ENCODE assay signal across 12 cellular contexts in the genomic region with DNA sequence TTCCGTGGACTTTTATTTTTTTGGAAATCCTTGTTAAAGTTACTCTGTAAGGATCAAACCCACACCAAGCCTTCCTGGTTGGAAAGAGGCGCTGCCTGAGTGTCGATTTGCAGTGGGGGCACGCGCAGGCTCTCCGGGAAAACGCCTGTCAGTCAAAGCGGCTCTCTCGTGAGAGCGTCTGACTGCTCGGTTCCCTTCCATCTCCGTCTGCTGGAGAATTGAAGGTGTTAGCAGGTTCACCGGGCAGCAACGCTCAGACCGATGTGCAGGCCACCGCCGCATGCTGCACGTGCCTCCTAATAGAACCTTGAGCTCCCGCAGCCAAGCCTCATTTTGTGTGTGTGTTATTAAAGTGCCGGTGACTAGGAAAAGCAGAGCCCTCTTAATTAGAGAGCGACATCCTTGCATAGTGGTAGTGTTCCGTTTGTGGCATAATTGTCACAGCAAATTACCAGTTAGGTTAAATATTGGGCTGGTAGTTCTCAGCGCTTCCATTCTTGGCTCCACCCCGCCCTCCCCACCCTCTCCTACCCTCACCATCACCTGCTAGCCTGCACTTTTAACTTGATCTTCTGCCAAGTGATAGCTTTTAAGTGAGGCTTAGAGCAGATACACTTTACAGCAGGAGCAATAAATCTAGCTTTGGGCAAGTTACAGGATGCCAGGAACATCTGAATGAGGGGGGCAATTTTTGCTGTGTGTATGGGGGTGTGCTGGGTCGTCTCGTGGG.
DNase-seq lines count a peak whose midpoint lies in the region; ATAC-seq and TF ChIP-seq lines count a peak whose summit lies in the region.
"Had no signal": no experiment of that assay in that cellular context is flagged by ENCODE, and none has a peak within 500 bp of the region (broad histone marks: within the 10 kb centered on the region; RNA-seq: fewer than 3 reads in every experiment).

No MANE protein-coding gene starts in this region.

- DNase-seq in NCI-H1092 treated with DMSO at 0.1 percent for 48 hours (lab: John Stamatoyannopoulos, UW) (peak; percentile 89), NCI-H345 treated with DMSO at 0.1 percent for 48 hours (lab: John Stamatoyannopoulos, UW; ENCODE audit: unreplicated experiment) (peak; percentile 64), dermis blood vessel endothelial cell (peak; percentile 21), posterior vena cava (ENCODE audit: low spot score) (peak; percentile 63), omental fat pad (ENCODE audit: low spot score) (no peak), Kasumi-1 (lab: John Stamatoyannopoulos, UW) (no peak)
- no peak for DNase-seq in activated naive CD4-positive, alpha-beta T cell treated with anti-CD3 and anti-CD28 coated beads, Interleukin-2, amount 50 U/mL, for 16 hours
- DNase-seq: activated T-cell treated with anti-CD3 and anti-CD28 coated beads, Interleukin-2, amount 50 U/mL, for 72 hours; CD4-positive, alpha-beta memory T cell; naive thymus-derived CD8-positive, alpha-beta T cell; stimulated activated naive CD4-positive, alpha-beta T cell treated with Interleukin-2 at 50 U/mL for 16 hours had no signal

- intact Hi-C loops in posterior vena cava (cut with DNase I) = loop anchor here in 1 of 2 donors (5.0 kb wide), 1 partner anchor 122 kb away; the partner anchor contains the start of gene RTN4RL1

- ATAC-seq in omental fat pad (ENCODE audit: low FRiP score) = no peak
- no peak for ATAC-seq in HG02623 (IDR thresholded peaks at IDR 0.05; ENCODE audit: unreplicated experiment)
- ATAC-seq: activated T-cell treated with anti-CD3 and anti-CD28 coated beads, Interleukin-2, amount 50 U/mL, for 72 hours; naive thymus-derived CD8-positive, alpha-beta T cell had no signal

- TF ChIP-seq CTCF in omental fat pad (IDR thresholded peaks at IDR 0.05) = no peak

Comparison
In these comparisons a context has a peak if more than half of its experiments do, and no peak if none do; other contexts are left out.
1. DNase-seq: peak in NCI-H1092 treated with DMSO at 0.1 percent for 48 hours (single experiment), NCI-H345 treated with DMSO at 0.1 percent for 48 hours (single experiment), dermis blood vessel endothelial cell (single experiment) and posterior vena cava (single experiment); none in omental fat pad (single experiment), Kasumi-1 (0 of 2) and activated naive CD4-positive, alpha-beta T cell treated with anti-CD3 and anti-CD28 coated beads, Interleukin-2, amount 50 U/mL, for 16 hours (single experiment).